ENCODE assay signal across 20 cellular contexts in the genomic region with DNA sequence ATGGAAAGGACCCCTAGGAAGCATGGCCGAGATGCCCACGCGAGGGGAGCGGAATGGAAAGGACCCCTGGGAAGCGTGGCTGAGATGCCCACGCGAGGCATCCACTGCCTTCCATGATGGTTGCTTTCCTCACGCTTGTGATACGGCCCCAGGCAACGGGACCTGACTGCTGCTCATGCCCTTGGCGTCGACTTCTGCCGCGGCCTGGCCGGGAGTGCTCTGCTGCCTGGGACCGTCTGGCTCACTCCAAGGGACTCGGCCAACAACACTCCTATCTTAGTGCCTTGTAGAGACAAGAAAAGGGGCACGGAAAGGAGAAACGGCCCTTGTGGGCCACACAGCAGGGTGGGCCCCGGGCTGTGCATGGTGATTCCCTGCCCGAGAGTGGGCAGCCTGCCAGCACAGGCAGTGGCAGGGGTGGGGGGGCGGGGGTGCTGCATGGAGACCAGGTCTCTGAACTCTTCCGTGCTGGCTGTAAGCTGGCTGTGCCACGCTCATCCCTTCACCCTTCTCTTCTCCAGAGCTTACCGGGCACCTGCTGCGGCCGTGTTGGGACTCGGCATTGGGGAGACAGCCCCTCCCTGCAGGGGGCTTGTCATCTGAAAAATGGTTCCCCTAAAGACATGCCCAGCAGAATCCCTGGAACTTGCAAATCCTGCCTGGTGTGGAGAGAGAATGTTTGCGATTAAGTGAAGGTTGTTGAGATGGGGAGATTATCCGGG. TPM values are rescaled to one million over a fixed set of nuclear protein-coding genes. Genes with fewer than 3 reads are reported as not detected.
DNase-seq lines count a peak whose midpoint lies in the region; TF ChIP-seq lines count a peak whose summit lies in the region.
"Had no signal": no experiment of that assay in that cellular context is flagged by ENCODE, and none has a peak within 500 bp of the region (broad histone marks: within the 10 kb centered on the region; RNA-seq: fewer than 3 reads in every experiment).

No MANE protein-coding gene starts in this region.

- peak; percentile 54 for DNase-seq in activated effector memory CD4-positive, alpha-beta T cell treated with anti-CD3 and anti-CD28 coated beads, Interleukin-2, amount 50 U/mL, for 16 hours
- no peak for DNase-seq in activated effector memory CD4-positive, alpha-beta T cell treated with Interleukin-2 at 50 U/mL for 16 hours
- DNase-seq in MM.1S (no peak), mesenteric fat pad (ENCODE audit: low spot score) (peak; percentile 85), tibial artery (peak; percentile 12 to 51), NCI-H2196 treated with DMSO at 0.1 percent for 48 hours (lab: John Stamatoyannopoulos, UW; ENCODE audit: unreplicated experiment) (no peak), HT-29 (ENCODE audit: low spot score) (no peak), AG08396 (ENCODE audit: low spot score) (no peak)
- DNase-seq: activated CD4-positive, CD25-positive, alpha-beta regulatory T cell; activated CD8-positive, alpha-beta T cell treated with anti-CD3 and anti-CD28 coated beads, Interleukin-2, amount 10 ng/mL, durations not matched to agents 7 days and 5 days; NCI-H187 treated with DMSO at 0.1 percent for 48 hours; NCI-H345; PC-9; right cardiac atrium; stimulated activated naive CD4-positive, alpha-beta T cell; T-helper 2 cell had no signal

- no peaks in the 10 kb centered on the region for H3K9me2 ChIP-seq in MM.1S (replicated peaks; ENCODE audit: insufficient read depth, low read length)

- H3K4me1 ChIP-seq in MM.1S (ENCODE audit: low read length) (0 out of 2 replicates have a peak, but pooled peaks cover 7% of the 10 kb centered on the region), tibial artery (no peaks in the 10 kb centered on the region)
- H3K4me1 ChIP-seq: SJSA1 had no signal

- H3K27me3 ChIP-seq in MM.1S (replicated peaks; ENCODE audit: insufficient read depth, low read length) (peaks cover 95% of the 10 kb centered on the region), tibial artery (peaks cover 0 to 51% of the 10 kb centered on the region in 2 donors)
- H3K27me3 ChIP-seq: SJSA1 had no signal

- no peak overlapping the region for H3K9ac ChIP-seq in MM.1S (ENCODE audit: low read length)

- H3K4me2 ChIP-seq in MM.1S (ENCODE audit: low read depth, low read length) = peak overlapping the region; percentile 59; the same call in 1 of the 2 replicates
- H3K4me2 ChIP-seq: PC-9 had no signal

- H3K79me2 ChIP-seq in MM.1S (ENCODE audit: low read length) = no peaks in the 10 kb centered on the region

- no peak overlapping the region for H3K4me3 ChIP-seq in MM.1S (ENCODE audit: low read length)
- H3K4me3 ChIP-seq in tibial artery = no peak overlapping the region
- H3K4me3 ChIP-seq: PC-9, SJSA1 had no signal

- no peak overlapping the region for H3K27ac ChIP-seq in MM.1S (ENCODE audit: low read length)
- no peak overlapping the region for H3K27ac ChIP-seq in tibial artery
- H3K27ac ChIP-seq: PC-9, SJSA1 had no signal

- no peaks in the 10 kb centered on the region for H3K9me3 ChIP-seq in MM.1S (replicated peaks; ENCODE audit: insufficient read depth, low read length)
- H3K9me3 ChIP-seq in tibial artery = no peaks in the 10 kb centered on the region
- H3K9me3 ChIP-seq: SJSA1 had no signal

- no peak overlapping the region for H2AFZ ChIP-seq in MM.1S (ENCODE audit: low read length)
- H2AFZ ChIP-seq: PC-9 had no signal

- H3K36me3 ChIP-seq in MM.1S (replicated peaks; ENCODE audit: insufficient read depth, low read length) = no peaks in the 10 kb centered on the region
- no peaks in the 10 kb centered on the region for H3K36me3 ChIP-seq in tibial artery
- H3K36me3 ChIP-seq: SJSA1 had no signal

- TF ChIP-seq CTCF in MM.1S (IDR thresholded peaks at IDR 0.05; ENCODE audit: low read length) = no peak
- no peak for TF ChIP-seq CTCF in tibial artery (IDR thresholded peaks at IDR 0.05)

- intact Hi-C loops in tibial artery (cut with DNase I; ENCODE audit: low total_unique reads) = no loop called here

- H4K20me1 ChIP-seq in MM.1S (ENCODE audit: insufficient read depth, low read length) = no peaks in the 10 kb centered on the region

- no peaks in the 10 kb centered on the region for H3F3A ChIP-seq in MM.1S (ENCODE audit: insufficient read depth, low read length)

RNA-seq across cellular contexts. Expression of a gene that starts 38.6 kb away (rescaled TPM):
- total RNA-seq in mesenteric fat pad = not detected
- total RNA-seq in HT-29 (2014; rRNA removed; shearing (Covaris generic)) = not detected in 2 replicates
- total RNA-seq: activated CD8-positive, alpha-beta T cell treated with anti-CD3 and anti-CD28 coated beads, Interleukin-2, amount 10 ng/mL, durations not matched to agents 7 days and 5 days; esophagus mucosa; IMR-90; mucosa of gallbladder; PC-9; right cardiac atrium had no signal

Comparison
In these comparisons a context has a peak if more than half of its experiments do, and no peak if none do; other contexts are left out.
1. DNase-seq: peak in activated effector memory CD4-positive, alpha-beta T cell treated with anti-CD3 and anti-CD28 coated beads, Interleukin-2, amount 50 U/mL, for 16 hours (single experiment), mesenteric fat pad (single experiment) and tibial artery (2 of 2); none in activated effector memory CD4-positive, alpha-beta T cell treated with Interleukin-2 at 50 U/mL for 16 hours (single experiment), MM.1S (single experiment), NCI-H2196 treated with DMSO at 0.1 percent for 48 hours (single experiment), HT-29 (single experiment) and AG08396 (single experiment).